Comparison of ENCODE assay signal across 1 cellular context in genomic region chr7:143979359-143979758, GRCh38.
TF ChIP-seq lines count a peak whose summit lies in the region.

No MANE protein-coding gene starts in this region.

TF ChIP-seq in SK-N-SH, 30 proteins besides CTCF, POLR2A, EP300 and RAD21 (continued from another document):
- no peak for TF ChIP-seq USF2 (IDR thresholded peaks at IDR 0.05; ENCODE audit: borderline replicate concordance, low read depth, low read length)
- no peak for TF ChIP-seq RFX5 (IDR thresholded peaks at IDR 0.05; ENCODE audit: low read length)
- no peak for TF ChIP-seq FOXJ3 (CRISPR knock-in tag; IDR thresholded peaks at IDR 0.05)
- TF ChIP-seq ELF1 (IDR thresholded peaks at IDR 0.05) = no peak
- TF ChIP-seq GABPA (IDR thresholded peaks at IDR 0.05; ENCODE audit: low read depth) = no peak
- no peak for TF ChIP-seq NRF1 (IDR thresholded peaks at IDR 0.05; ENCODE audit: low read depth, low read length)
- no peak for TF ChIP-seq FOXM1 (IDR thresholded peaks at IDR 0.05; ENCODE audit: low read depth)
- TF ChIP-seq TCF12 (IDR thresholded peaks at IDR 0.05) = peak; percentile 23; the same call in 1 of the 2 replicates
- peak; percentile 53 for TF ChIP-seq JUND (IDR thresholded peaks at IDR 0.05)
- TF ChIP-seq FOSL2 (IDR thresholded peaks at IDR 0.05; ENCODE audit: borderline replicate concordance, low read depth) = peak; percentile 61; the same call in 1 of the 2 replicates
- TF ChIP-seq MAX (IDR thresholded peaks at IDR 0.05; ENCODE audit: low read depth) = no peak
- TF ChIP-seq GATA2 (CRISPR knock-in tag; IDR thresholded peaks at IDR 0.05) = no peak
- no peak for TF ChIP-seq IRF3 (IDR thresholded peaks at IDR 0.05; ENCODE audit: low read depth, low read length)
- TF ChIP-seq SMC3 (IDR thresholded peaks at IDR 0.05; ENCODE audit: low read depth, low read length) = no peak
- TF ChIP-seq USF1 (IDR thresholded peaks at IDR 0.05; ENCODE audit: borderline replicate concordance, low read depth) = no peak
- no peak for TF ChIP-seq CHD2 (IDR thresholded peaks at IDR 0.05; ENCODE audit: low read length, partially characterized antibody)
- TF ChIP-seq REST (IDR thresholded peaks at IDR 0.05; ENCODE audit: low read depth, low read length) = no peak
- TF ChIP-seq POLR2AphosphoS5 (IDR thresholded peaks at IDR 0.05; ENCODE audit: low read depth, low read length) = no peak
- no peak for TF ChIP-seq TAF1 (IDR thresholded peaks at IDR 0.05; ENCODE audit: borderline replicate concordance, low read depth, low read length)
- TF ChIP-seq NFIC (IDR thresholded peaks at IDR 0.05; ENCODE audit: borderline replicate concordance) = peak; percentile 24; the same call in 1 of the 2 replicates
- TF ChIP-seq RCOR1 (IDR thresholded peaks at IDR 0.05; ENCODE audit: low read length) = no peak
- no peak for TF ChIP-seq SIN3A (IDR thresholded peaks at IDR 0.05; ENCODE audit: borderline replicate concordance, low read depth, low read length)
- TF ChIP-seq TEAD4 (IDR thresholded peaks at IDR 0.05; ENCODE audit: borderline replicate concordance, insufficient read depth) = peak; percentile 53; the same call in 1 of the 2 replicates
- peak; percentile 16; the same call in 1 of the 2 replicates for TF ChIP-seq PBX3 (IDR thresholded peaks at IDR 0.05)
- no peak for TF ChIP-seq EZH2phosphoT487 (IDR thresholded peaks at IDR 0.05; ENCODE audit: borderline replicate concordance, low read depth)
TF ChIP-seq in SK-N-SH: peak in this region for 6.
